1 cellular context compared by ENCODE assay signal in genomic region chr9:25658587-25658986, GRCh38.
TF ChIP-seq lines count a peak whose summit lies in the region.

No MANE protein-coding gene starts in this region.

TF ChIP-seq in GM23338, 12 proteins besides CTCF, POLR2A, EP300 and RAD21 (continued from another document):
- TF ChIP-seq, protein P1, sequence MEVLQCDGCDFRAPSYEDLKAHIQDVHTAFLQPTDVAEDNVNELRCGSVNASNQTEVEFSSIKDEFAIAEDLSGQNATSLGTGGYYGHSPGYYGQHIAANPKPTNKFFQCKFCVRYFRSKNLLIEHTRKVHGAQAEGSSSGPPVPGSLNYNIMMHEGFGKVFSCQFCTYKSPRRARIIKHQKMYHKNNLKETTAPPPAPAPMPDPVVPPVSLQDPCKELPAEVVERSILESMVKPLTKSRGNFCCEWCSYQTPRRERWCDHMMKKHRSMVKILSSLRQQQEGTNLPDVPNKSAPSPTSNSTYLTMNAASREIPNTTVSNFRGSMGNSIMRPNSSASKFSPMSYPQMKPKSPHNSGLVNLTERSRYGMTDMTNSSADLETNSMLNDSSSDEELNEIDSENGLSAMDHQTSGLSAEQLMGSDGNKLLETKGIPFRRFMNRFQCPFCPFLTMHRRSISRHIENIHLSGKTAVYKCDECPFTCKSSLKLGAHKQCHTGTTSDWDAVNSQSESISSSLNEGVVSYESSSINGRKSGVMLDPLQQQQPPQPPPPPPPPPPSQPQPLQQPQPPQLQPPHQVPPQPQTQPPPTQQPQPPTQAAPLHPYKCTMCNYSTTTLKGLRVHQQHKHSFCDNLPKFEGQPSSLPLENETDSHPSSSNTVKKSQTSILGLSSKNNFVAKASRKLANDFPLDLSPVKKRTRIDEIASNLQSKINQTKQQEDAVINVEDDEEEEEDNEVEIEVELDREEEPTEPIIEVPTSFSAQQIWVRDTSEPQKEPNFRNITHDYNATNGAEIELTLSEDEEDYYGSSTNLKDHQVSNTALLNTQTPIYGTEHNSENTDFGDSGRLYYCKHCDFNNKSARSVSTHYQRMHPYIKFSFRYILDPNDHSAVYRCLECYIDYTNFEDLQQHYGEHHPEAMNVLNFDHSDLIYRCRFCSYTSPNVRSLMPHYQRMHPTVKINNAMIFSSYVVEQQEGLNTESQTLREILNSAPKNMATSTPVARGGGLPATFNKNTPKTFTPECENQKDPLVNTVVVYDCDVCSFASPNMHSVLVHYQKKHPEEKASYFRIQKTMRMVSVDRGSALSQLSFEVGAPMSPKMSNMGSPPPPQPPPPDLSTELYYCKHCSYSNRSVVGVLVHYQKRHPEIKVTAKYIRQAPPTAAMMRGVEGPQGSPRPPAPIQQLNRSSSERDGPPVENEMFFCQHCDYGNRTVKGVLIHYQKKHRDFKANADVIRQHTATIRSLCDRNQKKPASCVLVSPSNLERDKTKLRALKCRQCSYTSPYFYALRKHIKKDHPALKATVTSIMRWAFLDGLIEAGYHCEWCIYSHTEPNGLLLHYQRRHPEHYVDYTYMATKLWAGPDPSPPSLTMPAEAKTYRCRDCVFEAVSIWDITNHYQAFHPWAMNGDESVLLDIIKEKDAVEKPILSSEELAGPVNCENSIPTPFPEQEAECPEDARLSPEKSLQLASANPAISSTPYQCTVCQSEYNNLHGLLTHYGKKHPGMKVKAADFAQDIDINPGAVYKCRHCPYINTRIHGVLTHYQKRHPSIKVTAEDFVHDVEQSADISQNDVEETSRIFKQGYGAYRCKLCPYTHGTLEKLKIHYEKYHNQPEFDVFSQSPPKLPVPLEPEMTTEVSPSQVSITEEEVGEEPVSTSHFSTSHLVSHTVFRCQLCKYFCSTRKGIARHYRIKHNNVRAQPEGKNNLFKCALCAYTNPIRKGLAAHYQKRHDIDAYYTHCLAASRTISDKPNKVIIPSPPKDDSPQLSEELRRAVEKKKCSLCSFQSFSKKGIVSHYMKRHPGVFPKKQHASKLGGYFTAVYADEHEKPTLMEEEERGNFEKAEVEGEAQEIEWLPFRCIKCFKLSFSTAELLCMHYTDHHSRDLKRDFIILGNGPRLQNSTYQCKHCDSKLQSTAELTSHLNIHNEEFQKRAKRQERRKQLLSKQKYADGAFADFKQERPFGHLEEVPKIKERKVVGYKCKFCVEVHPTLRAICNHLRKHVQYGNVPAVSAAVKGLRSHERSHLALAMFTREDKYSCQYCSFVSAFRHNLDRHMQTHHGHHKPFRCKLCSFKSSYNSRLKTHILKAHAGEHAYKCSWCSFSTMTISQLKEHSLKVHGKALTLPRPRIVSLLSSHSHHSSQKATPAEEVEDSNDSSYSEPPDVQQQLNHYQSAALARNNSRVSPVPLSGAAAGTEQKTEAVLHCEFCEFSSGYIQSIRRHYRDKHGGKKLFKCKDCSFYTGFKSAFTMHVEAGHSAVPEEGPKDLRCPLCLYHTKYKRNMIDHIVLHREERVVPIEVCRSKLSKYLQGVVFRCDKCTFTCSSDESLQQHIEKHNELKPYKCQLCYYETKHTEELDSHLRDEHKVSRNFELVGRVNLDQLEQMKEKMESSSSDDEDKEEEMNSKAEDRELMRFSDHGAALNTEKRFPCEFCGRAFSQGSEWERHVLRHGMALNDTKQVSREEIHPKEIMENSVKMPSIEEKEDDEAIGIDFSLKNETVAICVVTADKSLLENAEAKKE (CRISPR knock-in tag; IDR thresholded peaks at IDR 0.05), result no peak
- no peak for TF ChIP-seq POLR2AphosphoS5 (IDR thresholded peaks at IDR 0.05; ENCODE audit: low read depth)
- no peak for TF ChIP-seq ZNF331 (CRISPR knock-in tag; IDR thresholded peaks at IDR 0.05; ENCODE audit: low read depth)
